In genomic region chr9:33435821-33436277, GRCh38 we compare ENCODE assay signal across 1 cellular context.
TF ChIP-seq lines count a peak whose summit lies in the region.

No MANE protein-coding gene starts in this region.

TF ChIP-seq in GM23338, 12 proteins besides CTCF, POLR2A, EP300 and RAD21:
- no peak for TF ChIP-seq NANOG (IDR thresholded peaks at IDR 0.05; ENCODE audit: borderline replicate concordance)
- TF ChIP-seq POLR2AphosphoS5 (IDR thresholded peaks at IDR 0.05; ENCODE audit: low read depth): no peak
- no peak for TF ChIP-seq ZNF331 (CRISPR knock-in tag; IDR thresholded peaks at IDR 0.05; ENCODE audit: low read depth)
- no peak for TF ChIP-seq ZNF114 (CRISPR knock-in tag; IDR thresholded peaks at IDR 0.05)
- TF ChIP-seq ZNF462 (CRISPR knock-in tag; IDR thresholded peaks at IDR 0.05): no peak
- no peak for TF ChIP-seq CREB1 (CRISPR knock-in tag; IDR thresholded peaks at IDR 0.05; ENCODE audit: low read depth)
- no peak for TF ChIP-seq ETS1 (IDR thresholded peaks at IDR 0.05)
- no peak for TF ChIP-seq JUNB (IDR thresholded peaks at IDR 0.05; ENCODE audit: unreplicated experiment)
- TF ChIP-seq REST (IDR thresholded peaks at IDR 0.05; ENCODE audit: unreplicated experiment): no peak
- no peak for TF ChIP-seq STAT1 (IDR thresholded peaks at IDR 0.05; ENCODE audit: unreplicated experiment)
- TF ChIP-seq EZH2phosphoT487 (IDR thresholded peaks at IDR 0.05; ENCODE audit: unreplicated experiment): no peak
- no peak for TF ChIP-seq EZH2 (IDR thresholded peaks at IDR 0.05; ENCODE audit: low read depth, unreplicated experiment)
TF ChIP-seq in GM23338: peak in this region for 0.
